ENCODE assay signal across 23 cellular contexts in genomic region chr20:24915440-24915839, GRCh38. TPM values are rescaled to one million over a fixed set of nuclear protein-coding genes. Genes with fewer than 3 reads are reported as not detected.
DNase-seq lines count a peak whose midpoint lies in the region; ATAC-seq and TF ChIP-seq lines count a peak whose summit lies in the region.
"Had no signal": no experiment of that assay in that cellular context is flagged by ENCODE, and none has a peak within 500 bp of the region (broad histone marks: within the 10 kb centered on the region; RNA-seq: fewer than 3 reads in every experiment).

No MANE protein-coding gene starts in this region.

- TF ChIP-seq CTCF in colonic mucosa (IDR thresholded peaks at IDR 0.05) (no peak), omental fat pad (IDR thresholded peaks at IDR 0.05) (no peak), BE2C (IDR thresholded peaks at IDR 0.05; ENCODE audit: low read depth, low read length) (no peak)

- peak; percentile 9 for ATAC-seq in omental fat pad (ENCODE audit: low FRiP score)
- no peak for ATAC-seq in HG03521 (IDR thresholded peaks at IDR 0.05; ENCODE audit: unreplicated experiment)

- H3K9me3 ChIP-seq in colonic mucosa (no peaks in the 10 kb centered on the region), BE2C (no peaks in the 10 kb centered on the region)
- H3K9me3 ChIP-seq: BLaER1, SJCRH30 had no signal

- H3K4me3 ChIP-seq in colonic mucosa (no peak overlapping the region), BE2C (ENCODE audit: low read depth, low read length) (no peak overlapping the region)
- H3K4me3 ChIP-seq: BLaER1, GM23248, SJCRH30 had no signal

- no peaks in the 10 kb centered on the region for H3K4me1 ChIP-seq in colonic mucosa
- no peaks in the 10 kb centered on the region for H3K4me1 ChIP-seq in BE2C

- no peak overlapping the region for H3K9ac ChIP-seq in colonic mucosa (ENCODE audit: low read depth in 2 of 2, low read length in 2 of 2)
- H3K9ac ChIP-seq: BLaER1, GM23248 had no signal

- no peaks in the 10 kb centered on the region for H3K36me3 ChIP-seq in colonic mucosa
- no peaks in the 10 kb centered on the region for H3K36me3 ChIP-seq in BE2C
- H3K36me3 ChIP-seq: BLaER1, SJCRH30 had no signal

- peak; percentile 49 for DNase-seq in activated CD8-positive, alpha-beta memory T cell treated with anti-CD3 and anti-CD28 coated beads for 24 hours
- no peak for DNase-seq in activated CD8-positive, alpha-beta memory T cell treated with anti-CD3 and anti-CD28 coated beads, Interleukin-2, amount 50 U/mL, for 4 hours
- DNase-seq in colonic mucosa (peak; percentile 2), omental fat pad (ENCODE audit: low spot score) (no peak), BE2C (no peak), ureter (ENCODE audit: low spot score) (no peak)
- DNase-seq: CD4-positive, CD25-positive, alpha-beta regulatory T cell; GM23248; H7; KBM-7; MV-4-11; NCI-H1105 treated with DMSO at 0.1 percent for 48 hours; NCI-H146; NCI-H1930; NCI-H2107; NCI-H524; NCI-H774; SJCRH30 had no signal

- intact Hi-C loops in colonic mucosa (cut with DNase I): loop anchor here (5.0 kb wide), 3 partner anchors 613 to 978 kb away; no protein-coding TSS in a partner anchor

- H3K27me3 ChIP-seq in colonic mucosa: no peaks in the 10 kb centered on the region
- no peaks in the 10 kb centered on the region for H3K27me3 ChIP-seq in BE2C
- H3K27me3 ChIP-seq: BLaER1 had no signal

- no peak overlapping the region for H3K27ac ChIP-seq in colonic mucosa
- H3K27ac ChIP-seq: BLaER1, GM23248, SJCRH30 had no signal

RNA-seq across cellular contexts. Expression of gene CST7, which starts 33.6 kb away (rescaled TPM):
- total RNA-seq in colonic mucosa: 1 to 10 TPM in 1 of 2 donors, under 1 TPM in 1; 0.47 to 1.1 TPM
- total RNA-seq in omental fat pad: 10 to 100 TPM in 2 of 4 donors, 1 to 10 TPM in 2; 6.4 to 20.5 (median 12.2) TPM
- polyA plus RNA-seq in BE2C (2012; ENCODE audit: insufficient read depth, insufficient read length, low read depth): not detected
- total RNA-seq in ureter: 1.6 TPM
- total RNA-seq: A172, GM23248, H7, LHCN-M2, MCF 10A, SJCRH30 had no signal
- polyA plus RNA-seq: GM23248 had no signal

Comparison
In these comparisons a context has a peak if more than half of its experiments do, and no peak if none do; other contexts are left out.
1. DNase-seq: peak in activated CD8-positive, alpha-beta memory T cell treated with anti-CD3 and anti-CD28 coated beads for 24 hours (single experiment) and colonic mucosa (single experiment); none in activated CD8-positive, alpha-beta memory T cell treated with anti-CD3 and anti-CD28 coated beads, Interleukin-2, amount 50 U/mL, for 4 hours (single experiment), omental fat pad (single experiment), BE2C (single experiment) and ureter (single experiment).